ENCODE assay signal across 29 cellular contexts in the genomic region with DNA sequence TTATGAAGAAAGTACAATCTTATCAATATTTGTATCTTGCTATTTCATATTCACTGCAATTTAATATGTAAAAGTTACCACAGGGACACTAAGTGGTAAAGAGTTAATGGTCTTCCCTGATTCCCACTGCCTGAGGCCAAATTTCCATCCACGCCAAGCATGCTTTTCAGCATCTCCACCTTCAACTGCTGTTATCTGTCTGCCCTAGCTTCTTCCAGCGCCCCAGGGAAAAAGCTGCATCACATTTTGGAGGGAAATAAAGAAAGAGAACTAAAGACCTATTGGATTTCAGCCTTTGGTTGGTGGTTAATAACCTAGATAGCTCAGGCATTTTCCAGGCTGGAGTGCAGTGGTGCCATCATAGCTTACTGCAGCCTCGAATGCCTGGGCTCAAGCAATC.
"Had no signal": no experiment of that assay in that cellular context is flagged by ENCODE, and none has a peak within 500 bp of the region (broad histone marks: within the 10 kb centered on the region; RNA-seq: fewer than 3 reads in every experiment).

No MANE protein-coding gene starts in this region.

- H3K9me3 ChIP-seq: ascending aorta had no signal

- H3K27ac ChIP-seq: ascending aorta, cardiac muscle cell, VCaP had no signal

- H3K4me3 ChIP-seq: ascending aorta, cardiac muscle cell had no signal

- DNase-seq: activated B cell treated with CpG ODN at 0.5 μM for 24 hours; activated CD4-positive, alpha-beta memory T cell treated with anti-CD3 and anti-CD28 coated beads for 36 hours; activated CD4-positive, alpha-beta T cell treated with anti-CD3 and anti-CD28 coated beads for 4 hours; activated CD4-positive, alpha-beta T cell treated with anti-CD3 and anti-CD28 coated beads, Interleukin-2, amount 10 ng/mL, durations not matched to agents 24 days and 14 days; activated CD4-positive, alpha-beta T cell treated with anti-CD3 and anti-CD28 coated beads, Interleukin-2, amount 50 U/mL, for 1 hour; activated CD4-positive, alpha-beta T cell treated with anti-CD3 and anti-CD28 coated beads, Interleukin-2, amount 50 U/mL, for 4 hours; activated CD4-positive, CD25-positive, alpha-beta regulatory T cell treated with anti-CD3 and anti-CD28 coated beads, Interleukin-2, amount 50 U/mL, for 72 hours; activated CD8-positive, alpha-beta memory T cell treated with anti-CD3 and anti-CD28 coated beads, Interleukin-2, amount 50 U/mL, for 4 hours; activated CD8-positive, alpha-beta T cell treated with anti-CD3 and anti-CD28 coated beads for 36 hours; activated effector memory CD4-positive, alpha-beta T cell treated with anti-CD3 and anti-CD28 coated beads, Interleukin-2, amount 50 U/mL, for 16 hours; activated gamma-delta T cell treated with Interleukin-2 at 50 U/mL for 16 hours; activated naive CD4-positive, alpha-beta T cell; activated naive CD4-positive, alpha-beta T cell treated with anti-CD3 and anti-CD28 coated beads for 36 hours; activated naive CD4-positive, alpha-beta T cell treated with anti-CD3 and anti-CD28 coated beads, Interleukin-2, amount 50 U/mL, for 16 hours; activated naive CD8-positive, alpha-beta T cell treated with anti-CD3 and anti-CD28 coated beads, Interleukin-2, amount 10 ng/mL, durations not matched to agents 7 days and 5 days; activated naive CD8-positive, alpha-beta T cell treated with anti-CD3 and anti-CD28 coated beads, Interleukin-2, amount 50 U/mL, for 24 hours; activated T-cell treated with anti-CD3 and anti-CD28 coated beads for 4 hours; activated T-cell treated with anti-CD3 and anti-CD28 coated beads, Interleukin-2, amount 50 U/mL, for 1 hour; activated T-cell treated with anti-CD3 and anti-CD28 coated beads, Interleukin-2, amount 50 U/mL, for 4 hours; activated T-cell treated with anti-CD3 and anti-CD28 coated beads, Interleukin-2, amount 50 U/mL, for 72 hours; amygdala; anterior cingulate cortex; caudate nucleus; cerebellar nuclear complex; T-helper 2 cell; T-helper 9 cell had no signal

- H3K27me3 ChIP-seq: ascending aorta had no signal

- H3K4me1 ChIP-seq: ascending aorta had no signal

- H3K36me3 ChIP-seq: ascending aorta, cardiac muscle cell had no signal
